Comparison of ENCODE assay signal across 8 cellular contexts in genomic region chr16:29789775-29790182, GRCh38. TPM values are rescaled to one million over a fixed set of nuclear protein-coding genes. Genes with fewer than 3 reads are reported as not detected.
A peak's percentile ranks its signal among the peaks of the same experiment; 100 is the strongest.
DNase-seq lines count a peak whose midpoint lies in the region; ATAC-seq and TF ChIP-seq lines count a peak whose summit lies in the region.

No MANE protein-coding gene starts in this region.

- no CpG with 5 or more reads among the region's 20 CpGs for WGBS in neuronal stem cell (ENCODE audit: extremely low coverage in 2 of 2, insufficient read length in 2 of 2, insufficient replicate concordance in 1 of 2), 2 donors

- H2AFZ ChIP-seq in DND-41 (ENCODE audit: low read depth, low read length) (peak overlapping the region; percentile 98), OCI-LY1 (ENCODE audit: low read length) (no peak overlapping the region), neuronal stem cell (ENCODE audit: low read length) (peak overlapping the region; percentile 93)

- peak overlapping the region; percentile 92 for H3K23ac ChIP-seq in neuronal stem cell (ENCODE audit: low read depth, low read length, poor library complexity)

- DNase-seq in DND-41: no peak
- no peak for DNase-seq in endothelial cell (ENCODE audit: low spot score)
- no peak for DNase-seq in neuronal stem cell (ENCODE audit: low spot score)

- H3K4ac ChIP-seq in neuronal stem cell (ENCODE audit: low read length): peak overlapping the region; percentile 77

- H3K27me3 Mint-ChIP-seq in endothelial cell (ENCODE audit: unreplicated experiment): peaks cover 10% of the 10 kb centered on the region

- H3K27ac Mint-ChIP-seq in endothelial cell (ENCODE audit: unreplicated experiment): no peak overlapping the region

- peak overlapping the region; percentile 97 for H4K8ac ChIP-seq in neuronal stem cell (ENCODE audit: low read depth, low read length)

- H3K27me3 ChIP-seq in DND-41 (ENCODE audit: insufficient read depth, low read length, poor library complexity) (no peaks in the 10 kb centered on the region), OCI-LY1 (ENCODE audit: insufficient read depth, low read length) (no peaks in the 10 kb centered on the region), neuronal stem cell (ENCODE audit: control insufficient read depth in 3 of 3, insufficient read depth in 3 of 3, low read depth in 1 of 3, low read length in 3 of 3) (no peaks in the 10 kb centered on the region)

- H3K14ac ChIP-seq in neuronal stem cell (ENCODE audit: low read length): peak overlapping the region; percentile 40

- H3K27ac ChIP-seq in DND-41 (ENCODE audit: low read length): peak overlapping the region; percentile 99
- peak overlapping the region; percentile 68 for H3K27ac ChIP-seq in OCI-LY1 (ENCODE audit: low read depth, low read length, poor library complexity, severe bottlenecking)
- peak overlapping the region; percentile 91 for H3K27ac ChIP-seq in neuronal stem cell (replicated peaks; ENCODE audit: low read length)

- peak overlapping the region; percentile 63 for H2BK12ac ChIP-seq in neuronal stem cell (ENCODE audit: low read length)

- H3K9me3 ChIP-seq in DND-41 (ENCODE audit: insufficient read depth, low read length, severe bottlenecking): no peaks in the 10 kb centered on the region
- no peaks in the 10 kb centered on the region for H3K9me3 ChIP-seq in OCI-LY1 (ENCODE audit: low read length)
- H3K9me3 ChIP-seq in neuronal stem cell (replicated peaks in 1 of 2; ENCODE audit: control insufficient read depth in 2 of 2, insufficient read depth in 1 of 2, low read depth in 1 of 2, low read length in 2 of 2): no peaks in the 10 kb centered on the region

- H3K9ac ChIP-seq in DND-41 (ENCODE audit: low read depth, low read length) (peak overlapping the region; percentile 87), OCI-LY1 (ENCODE audit: low read length) (peak overlapping the region; percentile 85), neuronal stem cell (ENCODE audit: low read depth, low read length, poor library complexity) (peak overlapping the region; percentile 95)

- H2BK120ac ChIP-seq in neuronal stem cell (ENCODE audit: low read depth, low read length): peak overlapping the region; percentile 2

- peak overlapping the region; percentile 97 for H3K18ac ChIP-seq in neuronal stem cell (ENCODE audit: low read length)

- ATAC-seq in DND-41 (ENCODE audit: insufficient read depth, low read depth) (peak; percentile 1; the same call in 1 of the 3 replicates), GM19023 (IDR thresholded peaks at IDR 0.05; ENCODE audit: unreplicated experiment) (no peak), HG02981 (IDR thresholded peaks at IDR 0.05; ENCODE audit: unreplicated experiment) (no peak), HG03565 (IDR thresholded peaks at IDR 0.05; ENCODE audit: unreplicated experiment) (no peak), HG02623 (IDR thresholded peaks at IDR 0.05; ENCODE audit: unreplicated experiment) (no peak)

- no peaks in the 10 kb centered on the region for H3F3A ChIP-seq in OCI-LY1 (ENCODE audit: insufficient read depth, low read length)

- H3K4me3 ChIP-seq in DND-41 (ENCODE audit: low read depth in 1 of 2, low read length in 2 of 2) (peak overlapping the region; percentile 74 to 77; a peak in 3 of 4 replicates), OCI-LY1 (ENCODE audit: low read depth, low read length, poor library complexity, severe bottlenecking) (peak overlapping the region; percentile 97), neuronal stem cell (ENCODE audit: low read length in 2 of 2) (peak overlapping the region; percentile 75 to 77)

- H2BK5ac ChIP-seq in neuronal stem cell (ENCODE audit: low read length): peak overlapping the region; percentile 26

- H4K91ac ChIP-seq in neuronal stem cell (ENCODE audit: low read depth, low read length, poor library complexity): peak overlapping the region; percentile 60

- H4K20me1 ChIP-seq in DND-41 (ENCODE audit: insufficient read depth, low read length): peaks cover 13% of the 10 kb centered on the region; the same call in 1 of the 2 replicates
- no peaks in the 10 kb centered on the region for H4K20me1 ChIP-seq in OCI-LY1 (ENCODE audit: insufficient read depth, low read length)

- H3K4me1 ChIP-seq in DND-41 (ENCODE audit: insufficient read depth, low read length): peaks cover 43% of the 10 kb centered on the region
- H3K4me1 ChIP-seq in OCI-LY1 (ENCODE audit: insufficient read depth, low read length, severe bottlenecking): peaks cover 45% of the 10 kb centered on the region
- peaks cover 10 to 11% of the 10 kb centered on the region in 2 donors for H3K4me1 ChIP-seq in neuronal stem cell (ENCODE audit: control insufficient read depth in 2 of 2, insufficient read depth in 1 of 2, low read depth in 1 of 2, low read length in 2 of 2)

- H3K4me1 Mint-ChIP-seq in endothelial cell (ENCODE audit: unreplicated experiment): peaks cover 13% of the 10 kb centered on the region

- peak overlapping the region; percentile 66 for H3K4me2 ChIP-seq in DND-41 (ENCODE audit: insufficient read depth, low read length)
- H3K4me2 ChIP-seq in OCI-LY1 (ENCODE audit: low read length): peak overlapping the region; percentile 84
- peak overlapping the region; percentile 93 for H3K4me2 ChIP-seq in neuronal stem cell (ENCODE audit: insufficient read depth, low read length, poor library complexity, severe bottlenecking)

- no peak for TF ChIP-seq CTCF in DND-41 (IDR thresholded peaks at IDR 0.05; ENCODE audit: borderline replicate concordance, extremely low read depth, low read length, poor library complexity, severe bottlenecking)
- no peak for TF ChIP-seq CTCF in OCI-LY1 (IDR thresholded peaks at IDR 0.05; ENCODE audit: low read length)
- TF ChIP-seq CTCF in endothelial cell (IDR thresholded peaks at IDR 0.05; ENCODE audit: unreplicated experiment): no peak

- H3K36me3 Mint-ChIP-seq in endothelial cell (ENCODE audit: low read depth, unreplicated experiment): peaks cover 7% of the 10 kb centered on the region

- H3K9me2 ChIP-seq in OCI-LY1 (ENCODE audit: low read depth, low read length): no peaks in the 10 kb centered on the region

- peaks cover 4% of the 10 kb centered on the region for H3K79me1 ChIP-seq in neuronal stem cell (ENCODE audit: low read depth, low read length)

- no peak overlapping the region for H2BK15ac ChIP-seq in neuronal stem cell (ENCODE audit: low read length)

- H3K4me3 Mint-ChIP-seq in endothelial cell (ENCODE audit: unreplicated experiment): peak overlapping the region; percentile 97

- no peaks in the 10 kb centered on the region for H3K9me3 Mint-ChIP-seq in endothelial cell (ENCODE audit: unreplicated experiment)

- H2AK5ac ChIP-seq in neuronal stem cell (ENCODE audit: low read depth, low read length): peak overlapping the region; percentile 77

- H3K36me3 ChIP-seq in DND-41 (ENCODE audit: insufficient read depth, low read length) (peaks cover 37% of the 10 kb centered on the region), OCI-LY1 (ENCODE audit: insufficient read depth, low read length) (peaks cover 31% of the 10 kb centered on the region), neuronal stem cell (replicated peaks in 1 of 2; ENCODE audit: control insufficient read depth in 2 of 2, insufficient read depth in 2 of 2, low read length in 2 of 2) (peaks cover 7 to 32% of the 10 kb centered on the region in 2 donors)

- H3K79me2 ChIP-seq in DND-41 (ENCODE audit: insufficient read depth, low read length) (peaks cover 52% of the 10 kb centered on the region), OCI-LY1 (ENCODE audit: insufficient read depth, low read length) (peaks cover 41% of the 10 kb centered on the region)

RNA-seq across cellular contexts. Expression of gene KIF22, which starts 0.8 kb away (rescaled TPM):
- total RNA-seq in endothelial cell (ENCODE audit: unreplicated experiment): 40.7 TPM
- 110 TPM for polyA plus RNA-seq in neuronal stem cell (2013, experiment 1 of 2)
- polyA plus RNA-seq in neuronal stem cell (2013, experiment 2 of 2): 109 TPM

RNA-seq across cellular contexts. Expression of gene ZG16, which starts 11.7 kb away (rescaled TPM):
- total RNA-seq in endothelial cell (ENCODE audit: unreplicated experiment): not detected
- not detected for polyA plus RNA-seq in neuronal stem cell (2013, experiment 1 of 2)
- not detected for polyA plus RNA-seq in neuronal stem cell (2013, experiment 2 of 2)

RNA-seq across cellular contexts. Expression of gene MAZ, which starts 16.6 kb away (rescaled TPM):
- 407 TPM for total RNA-seq in endothelial cell (ENCODE audit: unreplicated experiment)
- 202 TPM for polyA plus RNA-seq in neuronal stem cell (2013, experiment 1 of 2)
- 199 TPM for polyA plus RNA-seq in neuronal stem cell (2013, experiment 2 of 2)

RNA-seq across cellular contexts. Expression of gene PRRT2, which starts 22.2 kb away (rescaled TPM):
- total RNA-seq in endothelial cell (ENCODE audit: unreplicated experiment): 15.0 TPM
- 75.9 TPM for polyA plus RNA-seq in neuronal stem cell (2013, experiment 1 of 2)
- polyA plus RNA-seq in neuronal stem cell (2013, experiment 2 of 2): 71.0 TPM

RNA-seq across cellular contexts. Expression of gene PAGR1, which starts 26.2 kb away (rescaled TPM):
- 38.6 TPM for total RNA-seq in endothelial cell (ENCODE audit: unreplicated experiment)
- 63.6 TPM for polyA plus RNA-seq in neuronal stem cell (2013, experiment 1 of 2)
- polyA plus RNA-seq in neuronal stem cell (2013, experiment 2 of 2): 61.9 TPM
